ENCODE assay signal across 9 cellular contexts in the genomic region with DNA sequence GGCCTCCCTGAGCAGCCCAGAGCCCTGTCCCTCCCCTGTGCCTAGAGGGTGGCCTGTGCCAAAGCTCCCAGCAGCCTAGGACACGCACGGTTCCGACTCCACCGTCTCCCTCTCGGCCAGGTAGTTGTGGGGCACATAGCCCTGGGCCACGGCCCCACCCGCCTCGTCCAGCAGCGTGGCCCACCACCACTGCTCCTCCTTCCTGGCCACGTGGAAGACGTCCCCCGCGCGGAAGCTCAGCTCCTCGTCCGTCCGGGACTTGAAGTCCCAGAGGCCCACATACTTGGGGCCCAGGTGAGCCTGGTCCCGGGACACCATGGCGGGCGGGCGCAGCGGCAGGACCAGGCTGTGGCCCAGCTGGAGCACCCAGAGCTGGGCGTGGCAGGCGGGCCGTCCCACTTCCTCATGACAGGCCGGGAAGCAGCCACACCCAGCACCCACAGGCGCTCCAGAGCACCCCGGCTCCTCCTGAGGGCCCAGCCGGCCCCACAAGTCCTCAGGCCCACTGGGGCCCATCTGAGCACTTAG. TPM values are rescaled to one million over a fixed set of nuclear protein-coding genes. Genes with fewer than 3 reads are reported as not detected.
A peak's percentile ranks its signal among the peaks of the same experiment; 100 is the strongest.
DNase-seq lines count a peak whose midpoint lies in the region; ATAC-seq and TF ChIP-seq lines count a peak whose summit lies in the region.
"Had no signal": no experiment of that assay in that cellular context is flagged by ENCODE, and none has a peak within 500 bp of the region (broad histone marks: within the 10 kb centered on the region; RNA-seq: fewer than 3 reads in every experiment).

Gene PTK6, minus strand, starts transcription at position 380 of the 528 bp plus-strand sequence. Its CDS starts 62 bp downstream, at position 318.

- CTCF ChIA-PET in activated naive CD4-positive, alpha-beta T cell treated with anti-CD3 and anti-CD28 coated beads for 36 hours (lab: Charles Lee): interaction anchor here (0.6 to 2.7 kb wide), 29 partner anchors 7 to 583 kb away, joined by 3 to 10 read pairs (median 4); partner anchors contain the start of genes ARFRP1, PPDPF, PRPF6 and ZGPAT

- peak within 1 kb of the TSS; percentile 1; the same call in 1 of the 2 replicates for H3K9ac ChIP-seq in HUES48 (ENCODE audit: low read depth, low read length)

- H3K36me3 Mint-ChIP-seq in activated naive CD4-positive, alpha-beta T cell treated with anti-CD3 and anti-CD28 coated beads for 36 hours (ENCODE audit: low read depth): no peaks in the 10 kb centered on the region
- no peaks in the 10 kb centered on the region for H3K36me3 Mint-ChIP-seq in activated naive CD8-positive, alpha-beta T cell treated with anti-CD3 and anti-CD28 coated beads for 36 hours
- H3K36me3 Mint-ChIP-seq in type B pancreatic cell: no peaks in the 10 kb centered on the region

- H3K4me3 ChIP-seq in HUES48 (ENCODE audit: low read depth, low read length) (peak within 1 kb of the TSS; percentile 40; the same call in 1 of the 2 replicates), left lung (peak within 1 kb of the TSS; percentile 25 to 42)

- no peaks in the 10 kb centered on the region for H3K27me3 Mint-ChIP-seq in activated naive CD4-positive, alpha-beta T cell treated with anti-CD3 and anti-CD28 coated beads for 36 hours (ENCODE audit: low read depth)
- H3K27me3 Mint-ChIP-seq in activated naive CD8-positive, alpha-beta T cell treated with anti-CD3 and anti-CD28 coated beads for 36 hours: no peaks in the 10 kb centered on the region
- H3K27me3 Mint-ChIP-seq in type B pancreatic cell: no peaks in the 10 kb centered on the region

- peak; percentile 69 for ATAC-seq in left lung

- H3K4me1 Mint-ChIP-seq in activated naive CD4-positive, alpha-beta T cell treated with anti-CD3 and anti-CD28 coated beads for 36 hours (ENCODE audit: low read depth): peaks cover 11% of the 10 kb centered on the region
- peaks cover 5% of the 10 kb centered on the region for H3K4me1 Mint-ChIP-seq in activated naive CD8-positive, alpha-beta T cell treated with anti-CD3 and anti-CD28 coated beads for 36 hours
- peaks cover 5% of the 10 kb centered on the region for H3K4me1 Mint-ChIP-seq in type B pancreatic cell (ENCODE audit: unreplicated experiment)

- H3K9me3 Mint-ChIP-seq in activated naive CD4-positive, alpha-beta T cell treated with anti-CD3 and anti-CD28 coated beads for 36 hours: no peaks in the 10 kb centered on the region
- no peaks in the 10 kb centered on the region for H3K9me3 Mint-ChIP-seq in activated naive CD8-positive, alpha-beta T cell treated with anti-CD3 and anti-CD28 coated beads for 36 hours
- H3K9me3 Mint-ChIP-seq in type B pancreatic cell: no peaks in the 10 kb centered on the region

- no peak within 1 kb of the TSS for H3K27ac ChIP-seq in HUES48 (ENCODE audit: low read depth, low read length)
- peak within 1 kb of the TSS; percentile 85 to 89 for H3K27ac ChIP-seq in left lung

- H3K4me1 ChIP-seq in HUES48 (ENCODE audit: control insufficient read depth, insufficient read depth, low read length) (peaks cover 3% of the 10 kb centered on the region; the same call in 1 of the 2 replicates), left lung (peaks cover 13 to 31% of the 10 kb centered on the region in 2 donors)

- no peaks in the 10 kb centered on the region for H3K36me3 ChIP-seq in HUES48 (ENCODE audit: control insufficient read depth, insufficient read depth, low read length)
- H3K36me3 ChIP-seq in left lung: no peaks in the 10 kb centered on the region

- H3K4me3 Mint-ChIP-seq in activated naive CD4-positive, alpha-beta T cell treated with anti-CD3 and anti-CD28 coated beads for 36 hours: peak within 1 kb of the TSS; percentile 74
- peak within 1 kb of the TSS; percentile 74 for H3K4me3 Mint-ChIP-seq in activated naive CD8-positive, alpha-beta T cell treated with anti-CD3 and anti-CD28 coated beads for 36 hours
- H3K4me3 Mint-ChIP-seq in type B pancreatic cell: peak within 1 kb of the TSS; percentile 41

- intact Hi-C loops in activated naive CD4-positive, alpha-beta T cell treated with anti-CD3 and anti-CD28 coated beads for 36 hours (cut with micrococcal nuclease): loop anchor here (1.0 to 10.0 kb wide), 8 partner anchors 16 to 442 kb away; partner anchors contain the start of genes ARFRP1, GMEB2, PPDPF and SAMD10
- intact Hi-C loops in left lung (cut with DNase I): no loop called here

- peak within 1 kb of the TSS; percentile 84 for H3K27ac Mint-ChIP-seq in activated naive CD4-positive, alpha-beta T cell treated with anti-CD3 and anti-CD28 coated beads for 36 hours
- peak within 1 kb of the TSS; percentile 86 for H3K27ac Mint-ChIP-seq in activated naive CD8-positive, alpha-beta T cell treated with anti-CD3 and anti-CD28 coated beads for 36 hours
- peak within 1 kb of the TSS; percentile 61 for H3K27ac Mint-ChIP-seq in type B pancreatic cell

- H3K9me3 ChIP-seq in HUES48 (ENCODE audit: control insufficient read depth, insufficient read depth, low read length): no peaks in the 10 kb centered on the region
- no peaks in the 10 kb centered on the region for H3K9me3 ChIP-seq in left lung

- TF ChIP-seq CTCF in left lung (IDR thresholded peaks at IDR 0.05): no peak
- no peak for TF ChIP-seq CTCF in type B pancreatic cell (conservative IDR thresholded peaks at IDR 0.05)

- H3K27me3 ChIP-seq in HUES48 (ENCODE audit: control insufficient read depth, insufficient read depth, low read length): no peaks in the 10 kb centered on the region
- peaks cover 0 to 41% of the 10 kb centered on the region in 2 donors for H3K27me3 ChIP-seq in left lung

- DNase-seq in activated naive CD4-positive, alpha-beta T cell treated with anti-CD3 and anti-CD28 coated beads for 36 hours: peak; percentile 55
- no peak for DNase-seq in activated naive CD4-positive, alpha-beta T cell treated with Interleukin-2 at 50 U/mL for 16 hours
- peak; percentile 29 for DNase-seq in activated naive CD8-positive, alpha-beta T cell treated with anti-CD3 and anti-CD28 coated beads for 36 hours
- DNase-seq in left lung (peak; percentile 88 to 94), type B pancreatic cell (ENCODE audit: extremely low spot score, unreplicated experiment) (no peak), islet precursor cell (no peak)
- no peak for DNase-seq in NK-92 treated with Interleukin-12 subunit alpha and Interleukin-12 subunit beta, amount 100 ng/mL, for 24 hours (lab: John Stamatoyannopoulos, UW)

RNA-seq across cellular contexts. Expression of gene PTK6, which starts in this region (rescaled TPM):
- under 1 TPM; 0.35 to 0.38 TPM for total RNA-seq in activated naive CD4-positive, alpha-beta T cell treated with anti-CD3 and anti-CD28 coated beads for 36 hours
- total RNA-seq in activated naive CD8-positive, alpha-beta T cell treated with anti-CD3 and anti-CD28 coated beads for 36 hours: under 1 TPM; 0.16 to 0.26 TPM
- total RNA-seq in left lung (1 to 10 TPM; 4.5 to 7.3 TPM), type B pancreatic cell (ENCODE audit: low replicate concordance) (0.12 and 0.21 TPM in 2 replicates)
- total RNA-seq: temporal lobe had no signal

Comparison
In these comparisons a context has a peak if more than half of its experiments do, and no peak if none do; other contexts are left out.
1. Peak in DNase-seq in activated naive CD4-positive, alpha-beta T cell treated with anti-CD3 and anti-CD28 coated beads for 36 hours; RNA of the gene not detected or under 1 TPM.
2. Peak in DNase-seq in activated naive CD8-positive, alpha-beta T cell treated with anti-CD3 and anti-CD28 coated beads for 36 hours; RNA of the gene not detected or under 1 TPM.
3. DNase-seq: peak in left lung (2 of 2); none in activated naive CD4-positive, alpha-beta T cell treated with Interleukin-2 at 50 U/mL for 16 hours (single experiment), type B pancreatic cell (single experiment), islet precursor cell (single experiment) and NK-92 treated with Interleukin-12 subunit alpha and Interleukin-12 subunit beta, amount 100 ng/mL, for 24 hours (single experiment).
4. Peak in every context shown above with its lines, with median percentiles within 50 percentile points of each other: H3K27ac Mint-ChIP-seq and H3K4me3 Mint-ChIP-seq.